Comparison of ENCODE assay signal across 26 cellular contexts in the genomic region with DNA sequence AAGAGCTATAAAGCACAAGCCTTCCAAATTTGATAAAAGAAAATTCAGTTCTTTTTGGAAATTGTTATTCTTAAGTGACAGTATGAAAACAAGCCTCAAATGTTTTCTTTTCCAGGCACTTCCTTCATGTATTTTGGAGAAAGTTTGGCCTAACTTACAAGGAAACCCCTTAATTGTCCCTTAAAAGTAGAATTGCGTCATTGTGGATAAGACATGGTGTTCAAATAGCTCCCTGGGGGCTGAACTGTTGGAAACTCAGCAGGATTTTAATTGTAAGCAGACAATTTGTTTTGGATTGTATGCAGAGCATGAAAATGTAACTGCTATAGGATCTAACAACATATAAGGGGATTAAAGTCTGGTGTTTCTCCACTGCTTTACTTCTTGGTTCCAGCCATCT. TPM values are rescaled to one million over a fixed set of nuclear protein-coding genes. Genes with fewer than 3 reads are reported as not detected.
DNase-seq lines count a peak whose midpoint lies in the region; ATAC-seq and TF ChIP-seq lines count a peak whose summit lies in the region.
"Had no signal": no experiment of that assay in that cellular context is flagged by ENCODE, and none has a peak within 500 bp of the region (broad histone marks: within the 10 kb centered on the region; RNA-seq: fewer than 3 reads in every experiment).

No MANE protein-coding gene starts in this region.

- DNase-seq in fibroblast of gingiva (ENCODE audit: low read depth): peak; percentile 86
- no peak for DNase-seq in right cardiac atrium
- DNase-seq in testis: peak; percentile 67
- no peak for DNase-seq in stimulated activated naive B cell treated with anti-CD40 and anti-IgM and Interleukin-4, amounts not matched to agents 10 μg/mL and 1 μg/mL and 100 μg/mL, for 72 hours
- DNase-seq in trophoblast cell: no peak
- DNase-seq in NK-92 (lab: John Stamatoyannopoulos, UW; ENCODE audit: unreplicated experiment): no peak
- DNase-seq: ACHN; activated CD4-positive, alpha-beta T cell treated with anti-CD3 and anti-CD28 coated beads for 4 hours; activated naive CD8-positive, alpha-beta T cell treated with anti-CD3 and anti-CD28 coated beads for 36 hours; CD4-positive, CD25-positive, alpha-beta regulatory T cell; DMS 273 treated with DMSO at 0.1 percent for 48 hours; kidney glomerular epithelial cell; midbrain; MM.1S; NCI-H187; NCI-H748 treated with DMSO at 0.1 percent for 48 hours; nephron progenitor cell; posterior cingulate gyrus; SHP77 treated with DMSO at 0.1 percent for 48 hours; small intestine; stimulated activated CD4-positive, alpha-beta T cell treated with anti-CD3 and anti-CD28 coated beads, Interleukin-2, amount 100 ng/mL, for 48 hours; stimulated activated naive CD8-positive, alpha-beta T cell treated with anti-CD3 and anti-CD28 coated beads, Interleukin-15, Interleukin-2, amounts not matched to agents 100 U/mL and 50 U/mL, for 24 hours had no signal

- no peak overlapping the region for H2BK12ac ChIP-seq in trophoblast cell (ENCODE audit: low read length)

- no peak overlapping the region for H3K27ac Mint-ChIP-seq in stimulated activated naive B cell treated with anti-CD40 and anti-IgM and Interleukin-4, amounts not matched to agents 10 μg/mL and 1 μg/mL and 100 μg/mL, for 72 hours
- H3K27ac Mint-ChIP-seq: activated naive CD8-positive, alpha-beta T cell treated with anti-CD3 and anti-CD28 coated beads for 36 hours; CD4-positive, CD25-positive, alpha-beta regulatory T cell; nephron progenitor cell had no signal

- no peaks in the 10 kb centered on the region for H3K79me1 ChIP-seq in trophoblast cell (ENCODE audit: low read length)

- H3K79me2 ChIP-seq in trophoblast cell (ENCODE audit: control insufficient read depth, insufficient read depth, low read length, poor library complexity): no peaks in the 10 kb centered on the region

- H2AK5ac ChIP-seq in trophoblast cell (ENCODE audit: low read length): no peak overlapping the region

- H3K27ac ChIP-seq in HEK293 (ENCODE audit: extremely low read depth, low read depth, low read length) (no peak overlapping the region), right cardiac atrium (ENCODE audit: low read length) (no peak overlapping the region), testis (no peak overlapping the region), trophoblast cell (ENCODE audit: low read depth, low read length) (no peak overlapping the region)

- WGBS in right cardiac atrium: 40% methylated on average over 1 of the region's 1 CpG
- WGBS in testis, 2 donors: 59 to 62% methylated on average over 1 of the region's 1 CpG
- no CpG with 5 or more reads among the region's 1 CpG for WGBS in trophoblast cell (ENCODE audit: extremely low coverage, insufficient coverage, insufficient read length)

- no peak overlapping the region for H2AFZ ChIP-seq in trophoblast cell (ENCODE audit: insufficient read depth, low read length, poor library complexity)

- no peak overlapping the region for H3K4me3 Mint-ChIP-seq in stimulated activated naive B cell treated with anti-CD40 and anti-IgM and Interleukin-4, amounts not matched to agents 10 μg/mL and 1 μg/mL and 100 μg/mL, for 72 hours
- H3K4me3 Mint-ChIP-seq: activated naive CD8-positive, alpha-beta T cell treated with anti-CD3 and anti-CD28 coated beads for 36 hours; brain; CD4-positive, CD25-positive, alpha-beta regulatory T cell; nephron progenitor cell had no signal

- no peak for TF ChIP-seq POLR2A in testis (IDR thresholded peaks at IDR 0.05)

- peaks cover 18 to 29% of the 10 kb centered on the region in 2 donors for H3K4me1 Mint-ChIP-seq in stimulated activated naive B cell treated with anti-CD40 and anti-IgM and Interleukin-4, amounts not matched to agents 10 μg/mL and 1 μg/mL and 100 μg/mL, for 72 hours
- H3K4me1 Mint-ChIP-seq: activated naive CD8-positive, alpha-beta T cell treated with anti-CD3 and anti-CD28 coated beads for 36 hours; CD4-positive, CD25-positive, alpha-beta regulatory T cell had no signal

- H3K27me3 ChIP-seq in right cardiac atrium (ENCODE audit: control insufficient read depth, insufficient read depth): no peaks in the 10 kb centered on the region
- H3K27me3 ChIP-seq in testis: no peaks in the 10 kb centered on the region
- H3K27me3 ChIP-seq in trophoblast cell (ENCODE audit: insufficient read depth, low read length): no peaks in the 10 kb centered on the region

- no peak overlapping the region for H4K91ac ChIP-seq in trophoblast cell (ENCODE audit: low read depth, low read length)

- no peak overlapping the region for H3K9ac ChIP-seq in trophoblast cell (ENCODE audit: low read length)

- peaks cover 0 to 6% of the 10 kb centered on the region in 2 donors for H3K9me3 Mint-ChIP-seq in stimulated activated naive B cell treated with anti-CD40 and anti-IgM and Interleukin-4, amounts not matched to agents 10 μg/mL and 1 μg/mL and 100 μg/mL, for 72 hours
- H3K9me3 Mint-ChIP-seq: activated naive CD8-positive, alpha-beta T cell treated with anti-CD3 and anti-CD28 coated beads for 36 hours had no signal

- H2BK5ac ChIP-seq in trophoblast cell (ENCODE audit: low read depth, low read length, poor library complexity): no peak overlapping the region

- POLR2A ChIA-PET in HEK293 (lab: Yijun Ruan, JAX): no interaction called here

- no peak for TF ChIP-seq CTCF in HEK293 (tag by site-specific recombination; IDR thresholded peaks at IDR 0.05)
- TF ChIP-seq CTCF in testis (IDR thresholded peaks at IDR 0.05): no peak

- no peaks in the 10 kb centered on the region for H3K9me3 ChIP-seq in HEK293 (ENCODE audit: control insufficient read depth, insufficient read depth, low read depth, low read length)
- H3K9me3 ChIP-seq in right cardiac atrium (ENCODE audit: control insufficient read depth, low read length): no peaks in the 10 kb centered on the region
- H3K9me3 ChIP-seq in testis: no peaks in the 10 kb centered on the region
- no peaks in the 10 kb centered on the region for H3K9me3 ChIP-seq in trophoblast cell (ENCODE audit: insufficient read depth, low read depth, low read length)

- H3K4ac ChIP-seq in trophoblast cell (ENCODE audit: low read depth, low read length): no peak overlapping the region

- peaks cover 4 to 11% of the 10 kb centered on the region in 2 donors for H3K36me3 Mint-ChIP-seq in stimulated activated naive B cell treated with anti-CD40 and anti-IgM and Interleukin-4, amounts not matched to agents 10 μg/mL and 1 μg/mL and 100 μg/mL, for 72 hours
- H3K36me3 Mint-ChIP-seq: activated naive CD8-positive, alpha-beta T cell treated with anti-CD3 and anti-CD28 coated beads for 36 hours; brain; CD4-positive, CD25-positive, alpha-beta regulatory T cell had no signal

- no peak overlapping the region for H4K8ac ChIP-seq in trophoblast cell (ENCODE audit: low read depth, low read length)

- no peak overlapping the region for H2BK120ac ChIP-seq in trophoblast cell (ENCODE audit: insufficient read depth, low read length, poor library complexity)

- no peak overlapping the region for H4K12ac ChIP-seq in trophoblast cell (ENCODE audit: low read depth, low read length)

- H3K4me1 ChIP-seq in HEK293 (ENCODE audit: control insufficient read depth, insufficient read depth, low read length) (peaks cover 8% of the 10 kb centered on the region), right cardiac atrium (ENCODE audit: control insufficient read depth, insufficient read depth, low read length) (peaks cover 2% of the 10 kb centered on the region), testis (no peaks in the 10 kb centered on the region), trophoblast cell (ENCODE audit: control insufficient read depth in 1 of 2, insufficient read depth in 2 of 2, low read length in 2 of 2) (no peaks in the 10 kb centered on the region)

- no peak overlapping the region for H3K18ac ChIP-seq in trophoblast cell (ENCODE audit: low read length)

- no peak overlapping the region for H3K4me2 ChIP-seq in trophoblast cell (ENCODE audit: low read length)

- H3K4me3 ChIP-seq in HEK293 (ENCODE audit: low read depth, low read length) (no peak overlapping the region), right cardiac atrium (ENCODE audit: low read length) (no peak overlapping the region), testis (no peak overlapping the region), trophoblast cell (ENCODE audit: low read depth, low read length) (no peak overlapping the region)
- H3K4me3 ChIP-seq: K562 had no signal

- peak; percentile 84 to 91 for ATAC-seq in right cardiac atrium
- ATAC-seq in HG03521 (IDR thresholded peaks at IDR 0.05; ENCODE audit: unreplicated experiment): no peak
- ATAC-seq in stimulated activated naive B cell treated with anti-CD40 and anti-IgM and Interleukin-4, amounts not matched to agents 10 μg/mL and 1 μg/mL and 100 μg/mL, for 72 hours (replicated peaks): no peak
- ATAC-seq: K562; stimulated activated naive CD8-positive, alpha-beta T cell treated with anti-CD3 and anti-CD28 coated beads, Interleukin-15, Interleukin-2, amounts not matched to agents 100 U/mL and 50 U/mL, for 24 hours had no signal

- no peak overlapping the region for H3K23ac ChIP-seq in trophoblast cell (ENCODE audit: low read length)

- intact Hi-C loops in right cardiac atrium (cut with DNase I): loop anchor here in 1 of 4 donors (10.0 kb wide), 1 partner anchor 87 kb away; no protein-coding TSS in a partner anchor
- intact Hi-C loops in testis (cut with DNase I; ENCODE audit: low total_unique reads): no loop called here

- CTCF ChIA-PET in HEK293 (lab: Yijun Ruan, JAX): no interaction called here

- H3K36me3 ChIP-seq in HEK293 (ENCODE audit: control insufficient read depth in 2 of 2, insufficient read depth in 1 of 2, low read length in 2 of 2) (no peaks in the 10 kb centered on the region), testis (ENCODE audit: low read depth, missing control alignments) (no peaks in the 10 kb centered on the region), trophoblast cell (ENCODE audit: control insufficient read depth in 1 of 2, insufficient read depth in 2 of 2, low read length in 2 of 2) (no peaks in the 10 kb centered on the region)

- H3K14ac ChIP-seq in trophoblast cell (ENCODE audit: low read length): no peak overlapping the region

- H3K27me3 Mint-ChIP-seq in stimulated activated naive B cell treated with anti-CD40 and anti-IgM and Interleukin-4, amounts not matched to agents 10 μg/mL and 1 μg/mL and 100 μg/mL, for 72 hours: no peaks in the 10 kb centered on the region
- H3K27me3 Mint-ChIP-seq: activated naive CD8-positive, alpha-beta T cell treated with anti-CD3 and anti-CD28 coated beads for 36 hours; brain; CD4-positive, CD25-positive, alpha-beta regulatory T cell had no signal

TF ChIP-seq in HEK293, 187 proteins besides CTCF, POLR2A, EP300 and RAD21 (continues in another document):
- TF ChIP-seq ZNF292 (tag by site-specific recombination; IDR thresholded peaks at IDR 0.05; ENCODE audit: borderline replicate concordance, low read depth): no peak

RNA-seq across cellular contexts. Expression of a gene that starts 35.4 kb away (rescaled TPM):
- 10 to 100 TPM; 17.4 to 20.5 (median 20.2) TPM for total RNA-seq in right cardiac atrium
- polyA plus RNA-seq in right cardiac atrium: 10.0 TPM
- total RNA-seq in testis: 10 to 100 TPM; 32.3 to 32.8 TPM
- polyA plus RNA-seq in testis (ENCODE audit: insufficient read depth, low read depth, low replicate concordance): 14.6 TPM
- 6.0 and 6.2 TPM in 2 replicates for polyA plus RNA-seq in trophoblast cell (2013)

Comparison
In these comparisons a context has a peak if more than half of its experiments do, and no peak if none do; other contexts are left out.
1. DNase-seq: peak in fibroblast of gingiva (single experiment) and testis (single experiment); none in right cardiac atrium (0 of 3), stimulated activated naive B cell treated with anti-CD40 and anti-IgM and Interleukin-4, amounts not matched to agents 10 μg/mL and 1 μg/mL and 100 μg/mL, for 72 hours (single experiment), trophoblast cell (0 of 2) and NK-92 (single experiment).
2. ATAC-seq: peak in right cardiac atrium (2 of 2); none in HG03521 (single experiment) and stimulated activated naive B cell treated with anti-CD40 and anti-IgM and Interleukin-4, amounts not matched to agents 10 μg/mL and 1 μg/mL and 100 μg/mL, for 72 hours (0 of 2).